ENCODE assay signal across 25 cellular contexts in genomic region chr2:20692081-20692480, GRCh38. TPM values are rescaled to one million over a fixed set of nuclear protein-coding genes. Genes with fewer than 3 reads are reported as not detected.
A peak's percentile ranks its signal among the peaks of the same experiment; 100 is the strongest.
DNase-seq lines count a peak whose midpoint lies in the region; ATAC-seq, FAIRE-seq and TF ChIP-seq lines count a peak whose summit lies in the region.
"Had no signal": no experiment of that assay in that cellular context is flagged by ENCODE, and none has a peak within 500 bp of the region (broad histone marks: within the 10 kb centered on the region; RNA-seq: fewer than 3 reads in every experiment).

No MANE protein-coding gene starts in this region.

- no TSS peak for BruUV-seq in HepG2 (replicated peaks; lab: Mats Ljungman, UMichigan)

- WGBS in HepG2 (ENCODE audit: low lambda C conversion rate): 92% methylated on average over 2 of the region's 2 CpGs
- 96% methylated on average over 2 of the region's 2 CpGs for WGBS in right lobe of liver (ENCODE audit: insufficient coverage, low coverage, low lambda C conversion rate, missing lambda C conversion rate)

- no peaks in the 10 kb centered on the region for H3K79me2 ChIP-seq in HepG2 (ENCODE audit: insufficient read depth, low read length)

- intact Hi-C loops in HepG2 (cut with micrococcal nuclease; ENCODE audit: unreplicated experiment) (no loop called here), right lobe of liver (cut with DNase I) (no loop called here)

- H3K36me3 ChIP-seq in HepG2 (replicated peaks in 1 of 2; ENCODE audit: control insufficient read depth in 1 of 2, insufficient read depth in 2 of 2, low read length in 2 of 2) (peaks cover 13 to 33% of the 10 kb centered on the region in 2 experiments), right lobe of liver (no peaks in the 10 kb centered on the region)

- H3K27me3 Mint-ChIP-seq in osteocyte (ENCODE audit: unreplicated experiment): no peaks in the 10 kb centered on the region
- H3K27me3 Mint-ChIP-seq: B cell; CD4-positive, alpha-beta T cell; CD8-positive, alpha-beta memory T cell had no signal

- H3K27ac ChIP-seq in HepG2 (ENCODE audit: extremely low read length, insufficient read depth, low read length) (peak overlapping the region; percentile 23), right lobe of liver (peak overlapping the region in 1 of 3 donors; percentile 94)
- H3K27ac ChIP-seq: 22Rv1, BLaER1, C4-2B had no signal

- no peaks in the 10 kb centered on the region for H3K27me3 ChIP-seq in HepG2 (ENCODE audit: control insufficient read depth in 1 of 2, insufficient read depth in 2 of 2, low read length in 2 of 2)
- H3K27me3 ChIP-seq in right lobe of liver: no peaks in the 10 kb centered on the region
- H3K27me3 ChIP-seq: BLaER1 had no signal

- no peak for TF ChIP-seq POLR2A in HepG2 (IDR thresholded peaks at IDR 0.05; ENCODE audit: insufficient read depth in 1 of 2, low read depth in 2 of 2, low read length in 2 of 2)
- no peak for TF ChIP-seq POLR2A in right lobe of liver (IDR thresholded peaks at IDR 0.05)

- FAIRE-seq in HepG2 (lab: Jason Lieb, UNC) (peak; percentile 55), urothelium cell line (lab: Jason Lieb, UNC) (peak; percentile 42)
- FAIRE-seq: A204.1, GM12891, GM18507 had no signal

- H3K4me2 ChIP-seq in HepG2 (ENCODE audit: low read depth, low read length): no peak overlapping the region
- H3K4me2 ChIP-seq: BLaER1, GM23338 had no signal

- no peak overlapping the region for H3K4me3 Mint-ChIP-seq in osteocyte (ENCODE audit: unreplicated experiment)
- H3K4me3 Mint-ChIP-seq: B cell; CD4-positive, alpha-beta T cell; CD8-positive, alpha-beta memory T cell; GM23338; H9 had no signal

- H2AFZ ChIP-seq in HepG2 (ENCODE audit: low read length): no peak overlapping the region
- H2AFZ ChIP-seq: GM23338 had no signal

- ATAC-seq in HepG2: no peak
- ATAC-seq in right lobe of liver: no peak
- no peak for ATAC-seq in HG02981 (IDR thresholded peaks at IDR 0.05; ENCODE audit: unreplicated experiment)
- ATAC-seq: GM23338, HCT116 had no signal

- TF ChIP-seq RAD21 in HepG2 (CRISPR knock-in tag; IDR thresholded peaks at IDR 0.05): no peak

- H3K4me1 ChIP-seq in HepG2 (ENCODE audit: insufficient read depth, low read length): peaks cover 27% of the 10 kb centered on the region
- H3K4me1 ChIP-seq in right lobe of liver: peaks cover 0 to 29% (median 12%) of the 10 kb centered on the region in 4 donors
- H3K4me1 ChIP-seq: BLaER1 had no signal

- TF ChIP-seq EP300 in HepG2 (IDR thresholded peaks at IDR 0.05; ENCODE audit: low read depth in 2 of 2, low read length in 2 of 2): no peak
- no peak for TF ChIP-seq EP300 in HepG2 (CRISPR knock-in tag; IDR thresholded peaks at IDR 0.05; ENCODE audit: borderline replicate concordance)

- CTCF ChIA-PET in HepG2 (lab: Yijun Ruan, JAX; ENCODE audit: low intra/inter-chr PET ratio, low total read pairs): no interaction called here

- no peaks in the 10 kb centered on the region for H4K20me1 ChIP-seq in HepG2 (ENCODE audit: insufficient read depth, low read length)
- H4K20me1 ChIP-seq: BLaER1 had no signal

- H3K4me3 ChIP-seq in HepG2 (replicated peaks in 1 of 3; ENCODE audit: insufficient read depth in 1 of 3, low read depth in 2 of 3, low read length in 3 of 3): no peak overlapping the region
- no peak overlapping the region for H3K4me3 ChIP-seq in right lobe of liver
- H3K4me3 ChIP-seq: BLaER1, GM23338 had no signal

- in situ Hi-C loops in HepG2 (cut with HindIII; ENCODE audit: extremely low pct_ligation_motif_present, low pct_unique_long_range_greater_than_20kb): no loop called here

- H3K27ac Mint-ChIP-seq in osteocyte (ENCODE audit: unreplicated experiment): peak overlapping the region; percentile 18
- H3K27ac Mint-ChIP-seq: B cell; CD4-positive, alpha-beta T cell; CD8-positive, alpha-beta memory T cell; GM23338 had no signal

- DNase-seq in HepG2 (ENCODE audit: low spot score): no peak
- no peak for DNase-seq in right lobe of liver
- DNase-seq in foreskin melanocyte: peak; percentile 74
- no peak for DNase-seq in osteocyte (ENCODE audit: extremely low spot score, unreplicated experiment)
- DNase-seq in urothelium cell line (ENCODE audit: low spot score): no peak
- DNase-seq in NCI-H446 treated with DMSO at 0.1 percent for 48 hours (lab: John Stamatoyannopoulos, UW): no peak
- DNase-seq in NCI-H2029 (lab: John Stamatoyannopoulos, UW): no peak
- DNase-seq: Calu3; CD4-positive, alpha-beta T cell; CD8-positive, alpha-beta memory T cell; COR-L47; DMS53; DMS79 treated with DMSO at 0.1 percent for 48 hours; GF-D8; H9 had no signal

- H3K9me3 ChIP-seq in HepG2 (ENCODE audit: low read length) (no peaks in the 10 kb centered on the region), right lobe of liver (no peaks in the 10 kb centered on the region)
- H3K9me3 ChIP-seq: BLaER1 had no signal

- POLR2A ChIA-PET in HepG2 (lab: Yijun Ruan, JAX): no interaction called here

- H3K9me3 Mint-ChIP-seq in osteocyte (ENCODE audit: unreplicated experiment): no peaks in the 10 kb centered on the region
- H3K9me3 Mint-ChIP-seq: CD4-positive, alpha-beta T cell; CD8-positive, alpha-beta memory T cell; GM23338; H9 had no signal

- no peak for TF ChIP-seq CTCF in HepG2 (CRISPR knock-in tag; IDR thresholded peaks at IDR 0.05)
- no peak for TF ChIP-seq CTCF in right lobe of liver (IDR thresholded peaks at IDR 0.05)
- no peak for TF ChIP-seq CTCF in osteocyte (IDR thresholded peaks at IDR 0.05)

- peaks cover 22% of the 10 kb centered on the region for H3K36me3 Mint-ChIP-seq in osteocyte (ENCODE audit: unreplicated experiment)

- no peak overlapping the region for H3K9ac ChIP-seq in HepG2 (ENCODE audit: insufficient read depth, low read depth, low read length)
- H3K9ac ChIP-seq: BLaER1 had no signal

- H3K4me1 Mint-ChIP-seq in osteocyte (ENCODE audit: unreplicated experiment): no peaks in the 10 kb centered on the region
- H3K4me1 Mint-ChIP-seq: CD8-positive, alpha-beta memory T cell; GM23338; H9 had no signal

TF ChIP-seq in HepG2, 621 proteins besides CTCF, POLR2A, EP300 and RAD21 (continues in another document):
- TF ChIP-seq GTF3A (CRISPR knock-in tag; conservative IDR thresholded peaks at IDR 0.05) (no peak), ZNF891 (CRISPR knock-in tag; IDR thresholded peaks at IDR 0.05) (no peak), ZFP36L2 (CRISPR knock-in tag; IDR thresholded peaks at IDR 0.05) (no peak), TP53 (CRISPR knock-in tag; conservative IDR thresholded peaks at IDR 0.05) (no peak), NFE2L1 (CRISPR knock-in tag; IDR thresholded peaks at IDR 0.05; ENCODE audit: borderline replicate concordance) (no peak), RBM22 (optimal IDR thresholded peaks at IDR 0.05; ENCODE audit: low read length) (no peak)

RNA-seq across cellular contexts. Expression of gene GDF7, which starts 25.1 kb away (rescaled TPM):
- 10.2 and 15.0 TPM in 2 replicates for total RNA-seq in HepG2 (2016; rRNA removed; fragmentation: Illumina TruSeq; extraction: Trizol)
- 1.6 and 1.8 TPM in 2 replicates for total RNA-seq in HepG2 (2016; cell fraction: cytosol; rRNA removed; fragmentation: Illumina TruSeq; extraction: Trizol; ENCODE audit: low read depth)
- 9.2 and 15.1 TPM in 2 replicates for total RNA-seq in HepG2 (2016; cell fraction: insoluble cytoplasmic fraction; rRNA removed; fragmentation: Illumina TruSeq; extraction: Trizol)
- 5.3 and 5.6 TPM in 2 replicates for total RNA-seq in HepG2 (2016; cell fraction: membrane; rRNA removed; fragmentation: Illumina TruSeq; extraction: Trizol)
- total RNA-seq in HepG2 (2016; cell fraction: nucleus; rRNA removed; fragmentation: Illumina TruSeq; extraction: Trizol): 16.7 and 18.1 TPM in 2 replicates
- polyA plus RNA-seq in HepG2 (2011; rRNA removed): 1.6 and 3.0 TPM in 2 replicates
- polyA plus RNA-seq in HepG2 (2011; cell fraction: cytosol; rRNA removed): 1.5 and 1.9 TPM in 2 replicates
- 6.3 and 9.6 TPM in 2 replicates for polyA plus RNA-seq in HepG2 (2011; cell fraction: nucleus; rRNA removed)
- polyA plus RNA-seq in HepG2 (2012): 4.5 and 5.8 TPM in 2 replicates
- 0.75 and 0.80 TPM in 2 replicates for polyA plus RNA-seq in HepG2 (2016; cell fraction: cytosol; fragmentation: Illumina TruSeq; extraction: Trizol; ENCODE audit: low read depth)
- 5.6 and 5.9 TPM in 2 replicates for polyA plus RNA-seq in HepG2 (2016; cell fraction: insoluble cytoplasmic fraction; fragmentation: Illumina TruSeq; extraction: Trizol; ENCODE audit: low read depth)
- 2.3 and 2.7 TPM in 2 replicates for polyA plus RNA-seq in HepG2 (2016; cell fraction: membrane; fragmentation: Illumina TruSeq; extraction: Trizol; ENCODE audit: low read depth)
- polyA plus RNA-seq in HepG2 (2016; cell fraction: nucleus; fragmentation: Illumina TruSeq; extraction: Trizol; ENCODE audit: insufficient read depth, low read depth): 19.8 and 21.2 TPM in 2 replicates
- 5.0 TPM in 1 of 2 replicates, not detected in the other for polyA minus RNA-seq in HepG2 (2011; rRNA and poly(A)+ RNA removed; ENCODE audit: low replicate concordance)
- 2.5 and 4.1 TPM in 2 replicates for polyA minus RNA-seq in HepG2 (2011; cell fraction: cytosol; rRNA and poly(A)+ RNA removed)
- polyA minus RNA-seq in HepG2 (2011; cell fraction: nucleus; rRNA and poly(A)+ RNA removed): 2.4 and 4.5 TPM in 2 replicates
- 1 to 10 TPM in 5 of 6 experiments, under 1 TPM in 1; 0.95 to 5.0 (median 2.9) TPM for total RNA-seq in right lobe of liver
- 9.0 and 10.1 TPM in 2 replicates for total RNA-seq in osteocyte
- total RNA-seq: Calu3; CD8-positive, alpha-beta memory T cell had no signal

RNA-seq across cellular contexts. Expression of gene HS1BP3, which starts 41.2 kb away (rescaled TPM):
- total RNA-seq in HepG2 (2016; rRNA removed; fragmentation: Illumina TruSeq; extraction: Trizol) (22.0 and 22.8 TPM in 2 replicates), right lobe of liver (10 to 100 TPM; 17.5 to 34.7 (median 20.2) TPM), osteocyte (40.5 and 42.8 TPM in 2 replicates)
- total RNA-seq in HepG2 (2016; cell fraction: cytosol; rRNA removed; fragmentation: Illumina TruSeq; extraction: Trizol; ENCODE audit: low read depth): 4.7 and 4.9 TPM in 2 replicates
- 18.5 and 23.5 TPM in 2 replicates for total RNA-seq in HepG2 (2016; cell fraction: insoluble cytoplasmic fraction; rRNA removed; fragmentation: Illumina TruSeq; extraction: Trizol)
- total RNA-seq in HepG2 (2016; cell fraction: membrane; rRNA removed; fragmentation: Illumina TruSeq; extraction: Trizol): 12.9 and 13.2 TPM in 2 replicates
- 16.8 and 19.0 TPM in 2 replicates for total RNA-seq in HepG2 (2016; cell fraction: nucleus; rRNA removed; fragmentation: Illumina TruSeq; extraction: Trizol)
- polyA plus RNA-seq in HepG2 (2011; rRNA removed): 15.2 and 17.3 TPM in 2 replicates
- 9.2 and 11.9 TPM in 2 replicates for polyA plus RNA-seq in HepG2 (2011; cell fraction: cytosol; rRNA removed)
- polyA plus RNA-seq in HepG2 (2011; cell fraction: nucleus; rRNA removed): 20.1 and 23.4 TPM in 2 replicates
- polyA plus RNA-seq in HepG2 (2012): 13.4 and 14.5 TPM in 2 replicates
- 5.3 and 5.4 TPM in 2 replicates for polyA plus RNA-seq in HepG2 (2016; cell fraction: cytosol; fragmentation: Illumina TruSeq; extraction: Trizol; ENCODE audit: low read depth)
- 19.1 and 22.3 TPM in 2 replicates for polyA plus RNA-seq in HepG2 (2016; cell fraction: insoluble cytoplasmic fraction; fragmentation: Illumina TruSeq; extraction: Trizol; ENCODE audit: low read depth)
- 8.7 and 10.7 TPM in 2 replicates for polyA plus RNA-seq in HepG2 (2016; cell fraction: membrane; fragmentation: Illumina TruSeq; extraction: Trizol; ENCODE audit: low read depth)
- polyA plus RNA-seq in HepG2 (2016; cell fraction: nucleus; fragmentation: Illumina TruSeq; extraction: Trizol; ENCODE audit: insufficient read depth, low read depth): 19.4 and 22.9 TPM in 2 replicates
- polyA minus RNA-seq in HepG2 (2011; rRNA and poly(A)+ RNA removed; ENCODE audit: low replicate concordance): 14.3 and 29.5 TPM in 2 replicates
- polyA minus RNA-seq in HepG2 (2011; cell fraction: cytosol; rRNA and poly(A)+ RNA removed): 11.9 and 13.8 TPM in 2 replicates
- polyA minus RNA-seq in HepG2 (2011; cell fraction: nucleus; rRNA and poly(A)+ RNA removed): 28.6 and 28.8 TPM in 2 replicates
